Comparison of ENCODE assay signal across 10 cellular contexts in the genomic region with DNA sequence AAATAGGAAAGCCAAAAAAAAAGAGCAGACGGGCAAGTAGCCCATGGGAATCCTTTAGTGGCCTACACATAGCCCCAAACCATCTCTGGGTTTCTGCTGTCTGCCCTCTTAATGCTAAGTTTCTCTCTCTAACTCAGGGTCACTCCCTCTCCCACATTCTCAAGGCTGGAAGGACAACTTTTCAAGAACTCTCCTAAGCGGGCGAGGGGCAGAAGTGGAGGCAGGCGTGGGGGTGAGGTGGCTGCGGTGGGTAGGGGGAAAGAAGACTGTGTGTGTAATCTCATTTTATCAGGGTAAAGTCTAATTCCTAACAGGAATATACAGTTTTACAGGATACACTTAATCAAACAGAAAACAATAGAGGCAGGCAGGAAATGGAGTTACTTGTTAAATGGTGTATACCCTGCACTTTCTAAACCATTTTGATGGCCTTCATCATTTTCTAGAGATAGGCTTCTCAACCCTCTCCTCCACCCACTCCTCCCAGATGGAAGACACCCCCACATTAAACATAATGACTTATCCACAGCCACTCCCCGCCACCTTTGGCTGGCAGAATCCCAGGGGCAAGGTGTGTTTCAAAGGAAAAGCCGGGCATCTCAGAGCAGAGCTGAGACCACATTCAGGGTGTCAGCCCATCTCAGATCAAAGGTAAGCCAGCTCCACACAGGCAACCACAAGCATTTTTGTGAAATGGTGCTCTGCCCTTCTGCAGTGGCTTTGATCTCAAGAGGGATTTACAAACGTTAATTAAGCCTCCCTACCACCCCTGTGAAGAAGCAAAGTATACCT. TPM values are rescaled to one million over a fixed set of nuclear protein-coding genes. Genes with fewer than 3 reads are reported as not detected.
DNase-seq lines count a peak whose midpoint lies in the region; ATAC-seq and TF ChIP-seq lines count a peak whose summit lies in the region.
"Had no signal": no experiment of that assay in that cellular context is flagged by ENCODE, and none has a peak within 500 bp of the region (broad histone marks: within the 10 kb centered on the region; RNA-seq: fewer than 3 reads in every experiment).

No MANE protein-coding gene starts in this region.

- H3K27ac ChIP-seq in GM23248 = peak overlapping the region; percentile 87
- H3K27ac ChIP-seq in gastroesophageal sphincter = peak overlapping the region; percentile 5 to 98 (median 88)
- H3K27ac ChIP-seq in sigmoid colon = peak overlapping the region; percentile 93 to 99 (median 97)
- no peak overlapping the region for H3K27ac ChIP-seq in A673 (ENCODE audit: low read depth, low read length, poor library complexity, severe bottlenecking)

- H3K4me1 ChIP-seq in GM23248 (ENCODE audit: insufficient read depth) = peaks cover 73% of the 10 kb centered on the region
- H3K4me1 ChIP-seq in gastroesophageal sphincter = peaks cover 20 to 95% (median 75%) of the 10 kb centered on the region in 3 donors
- peaks cover 0 to 95% (median 86%) of the 10 kb centered on the region in 4 donors for H3K4me1 ChIP-seq in sigmoid colon
- peaks cover 80% of the 10 kb centered on the region for H3K4me1 ChIP-seq in A673 (ENCODE audit: insufficient read depth, low read length, poor library complexity, severe bottlenecking)

- in situ Hi-C loops in GM23248 (cut with MboI) = loop anchor here (10.0 to 25.0 kb wide), 2 partner anchors 207 to 231 kb away; no protein-coding TSS in a partner anchor

- peaks cover 9% of the 10 kb centered on the region; the same call in 1 of the 2 replicates for H4K20me1 ChIP-seq in GM23248 (ENCODE audit: insufficient read depth)

- 0 out of 2 replicates have a peak overlapping the region, but pooled peaks have one; percentile 59 for H3K9ac ChIP-seq in GM23248

- peaks cover 83% of the 10 kb centered on the region for H3K36me3 Mint-ChIP-seq in T-helper 2 cell treated with Interferon-gamma antibody and Interleukin-4, amounts not matched to agents 5 μg/mL and 100 μg/mL, for 36 hours (ENCODE audit: low read depth)
- peaks cover 68 to 83% of the 10 kb centered on the region in 2 donors for H3K36me3 Mint-ChIP-seq in stimulated activated naive B cell treated with anti-CD40 and anti-IgM and Interleukin-4, amounts not matched to agents 10 μg/mL and 1 μg/mL and 100 μg/mL, for 72 hours

- H3K27ac Mint-ChIP-seq in T-helper 2 cell treated with Interferon-gamma antibody and Interleukin-4, amounts not matched to agents 5 μg/mL and 100 μg/mL, for 36 hours = peak overlapping the region; percentile 83
- no peak overlapping the region for H3K27ac Mint-ChIP-seq in stimulated activated naive B cell treated with anti-CD40 and anti-IgM and Interleukin-4, amounts not matched to agents 10 μg/mL and 1 μg/mL and 100 μg/mL, for 72 hours

- no TSS peak for BruUV-seq in A673 (replicated peaks; lab: Mats Ljungman, UMichigan)

- 83 to 88% methylated on average over 8 of the region's 8 CpGs for WGBS in GM23248 (ENCODE audit: low coverage in 1 of 2, low lambda C conversion rate in 2 of 2, missing lambda C conversion rate in 2 of 2), 2 experiments
- 77 to 80% methylated on average over 5 to 6 of the region's 8 CpGs for WGBS in gastroesophageal sphincter (ENCODE audit: low coverage in 1 of 2), 2 donors
- 61 to 78% methylated on average over 8 of the region's 8 CpGs for WGBS in sigmoid colon, 2 donors

- no peak overlapping the region for H2AFZ ChIP-seq in GM23248

- H3F3A ChIP-seq in GM23248 (ENCODE audit: insufficient read depth) = peaks cover 82% of the 10 kb centered on the region

- no peaks in the 10 kb centered on the region for H3K9me2 ChIP-seq in GM23248 (ENCODE audit: insufficient read depth)

- intact Hi-C loops in sigmoid colon (cut with DNase I) (loop anchor here (2.0 to 10.0 kb wide), 4 partner anchors 13 to 871 kb away; partner anchors contain the start of gene ACAA2), A673 (cut with micrococcal nuclease; ENCODE audit: unreplicated experiment) (no loop called here)

- H3K4me1 Mint-ChIP-seq in T-helper 2 cell treated with Interferon-gamma antibody and Interleukin-4, amounts not matched to agents 5 μg/mL and 100 μg/mL, for 36 hours (ENCODE audit: low read depth) = peaks cover 83% of the 10 kb centered on the region
- peaks cover 53 to 91% of the 10 kb centered on the region in 2 donors for H3K4me1 Mint-ChIP-seq in stimulated activated naive B cell treated with anti-CD40 and anti-IgM and Interleukin-4, amounts not matched to agents 10 μg/mL and 1 μg/mL and 100 μg/mL, for 72 hours

- H3K36me3 ChIP-seq in GM23248 (ENCODE audit: low read depth) (peaks cover 30% of the 10 kb centered on the region), gastroesophageal sphincter (peaks cover 0 to 8% of the 10 kb centered on the region in 2 donors), sigmoid colon (no peaks in the 10 kb centered on the region), A673 (ENCODE audit: insufficient read depth, low read length, poor library complexity, severe bottlenecking) (no peaks in the 10 kb centered on the region)

- no peak for TF ChIP-seq CTCF in gastroesophageal sphincter (IDR thresholded peaks at IDR 0.05)
- TF ChIP-seq CTCF in sigmoid colon (IDR thresholded peaks at IDR 0.05) = no peak
- TF ChIP-seq CTCF in A673 (conservative IDR thresholded peaks at IDR 0.05; ENCODE audit: low read depth, low read length) = no peak

- no peaks in the 10 kb centered on the region for H3K9me3 ChIP-seq in GM23248 (ENCODE audit: low read depth)
- no peaks in the 10 kb centered on the region for H3K9me3 ChIP-seq in gastroesophageal sphincter
- no peaks in the 10 kb centered on the region for H3K9me3 ChIP-seq in sigmoid colon
- no peaks in the 10 kb centered on the region for H3K9me3 ChIP-seq in A673 (ENCODE audit: low read depth, low read length, poor library complexity, severe bottlenecking)

- H3K4me3 ChIP-seq in GM23248 = peak overlapping the region; percentile 53
- no peak overlapping the region for H3K4me3 ChIP-seq in gastroesophageal sphincter
- H3K4me3 ChIP-seq in sigmoid colon = no peak overlapping the region
- no peak overlapping the region for H3K4me3 ChIP-seq in A673 (ENCODE audit: low read depth, low read length, poor library complexity, severe bottlenecking)

- CTCF ChIA-PET in A673 (lab: Charles Lee) = no interaction called here

- DNase-seq in GM23248 (peak; percentile 7), sigmoid colon (no peak), A673 (ENCODE audit: low spot score) (no peak), nucleus accumbens (lab: John Stamatoyannopoulos, UW) (no peak)
- no peak for DNase-seq in T-helper 2 cell treated with Interferon-gamma antibody and Interleukin-4, amounts not matched to agents 5 μg/mL and 100 μg/mL, for 36 hours (ENCODE audit: low spot score)
- DNase-seq in stimulated activated naive B cell treated with anti-CD40 and anti-IgM and Interleukin-4, amounts not matched to agents 10 μg/mL and 1 μg/mL and 100 μg/mL, for 72 hours = no peak
- DNase-seq: EL, NCI-H2029 treated with DMSO at 0.1 percent for 48 hours had no signal

- no peaks in the 10 kb centered on the region for H3K9me3 Mint-ChIP-seq in T-helper 2 cell treated with Interferon-gamma antibody and Interleukin-4, amounts not matched to agents 5 μg/mL and 100 μg/mL, for 36 hours
- H3K9me3 Mint-ChIP-seq in stimulated activated naive B cell treated with anti-CD40 and anti-IgM and Interleukin-4, amounts not matched to agents 10 μg/mL and 1 μg/mL and 100 μg/mL, for 72 hours = no peaks in the 10 kb centered on the region

- TF ChIP-seq EP300 in gastroesophageal sphincter (IDR thresholded peaks at IDR 0.05) (no peak), sigmoid colon (IDR thresholded peaks at IDR 0.05) (no peak)

- TF ChIP-seq POLR2A in gastroesophageal sphincter (IDR thresholded peaks at IDR 0.05) (no peak), sigmoid colon (IDR thresholded peaks at IDR 0.05) (no peak)

- no peaks in the 10 kb centered on the region for H3K27me3 Mint-ChIP-seq in T-helper 2 cell treated with Interferon-gamma antibody and Interleukin-4, amounts not matched to agents 5 μg/mL and 100 μg/mL, for 36 hours (ENCODE audit: low read depth)
- no peaks in the 10 kb centered on the region for H3K27me3 Mint-ChIP-seq in stimulated activated naive B cell treated with anti-CD40 and anti-IgM and Interleukin-4, amounts not matched to agents 10 μg/mL and 1 μg/mL and 100 μg/mL, for 72 hours

- ATAC-seq in gastroesophageal sphincter (no peak), HG03159 (IDR thresholded peaks at IDR 0.05; ENCODE audit: unreplicated experiment) (no peak)
- no peak for ATAC-seq in stimulated activated naive B cell treated with anti-CD40 and anti-IgM and Interleukin-4, amounts not matched to agents 10 μg/mL and 1 μg/mL and 100 μg/mL, for 72 hours (replicated peaks)

- peaks cover 100% of the 10 kb centered on the region for H3K79me2 ChIP-seq in GM23248 (ENCODE audit: insufficient read depth)

- H3K27me3 ChIP-seq in GM23248 (replicated peaks; ENCODE audit: insufficient read depth) (no peaks in the 10 kb centered on the region), gastroesophageal sphincter (no peaks in the 10 kb centered on the region), sigmoid colon (no peaks in the 10 kb centered on the region), A673 (replicated peaks; ENCODE audit: insufficient read depth, low read depth, low read length, poor library complexity) (no peaks in the 10 kb centered on the region)

- POLR2A ChIA-PET in A673 (lab: Charles Lee; ENCODE audit: low non-redundant PET) = no interaction called here

- H3K4me2 ChIP-seq in GM23248 (ENCODE audit: unreplicated experiment) = peak overlapping the region; percentile 84

- peak overlapping the region; percentile 82 for H3K4me3 Mint-ChIP-seq in T-helper 2 cell treated with Interferon-gamma antibody and Interleukin-4, amounts not matched to agents 5 μg/mL and 100 μg/mL, for 36 hours
- H3K4me3 Mint-ChIP-seq in stimulated activated naive B cell treated with anti-CD40 and anti-IgM and Interleukin-4, amounts not matched to agents 10 μg/mL and 1 μg/mL and 100 μg/mL, for 72 hours = no peak overlapping the region

RNA-seq across cellular contexts. Expression of gene SMAD7, which starts 6.8 kb away (rescaled TPM):
- 43.6 and 51.7 TPM in 2 replicates for total RNA-seq in GM23248 (2014; rRNA removed; shearing (Covaris generic))
- polyA plus RNA-seq in GM23248 (2016; fragmentation: Nextera tagmentation; extraction: Ambion mirVana) (6.8 and 8.4 TPM in 2 replicates), sigmoid colon (10 to 100 TPM; 16.8 to 19.0 (median 18.3) TPM)
- total RNA-seq in gastroesophageal sphincter (10 to 100 TPM; 41.2 to 76.0 (median 55.2) TPM), sigmoid colon (10 to 100 TPM; 13.2 to 29.1 (median 21.5) TPM), A673 (2021) (11.4 and 12.0 TPM in 2 replicates)
